In the genomic region with DNA sequence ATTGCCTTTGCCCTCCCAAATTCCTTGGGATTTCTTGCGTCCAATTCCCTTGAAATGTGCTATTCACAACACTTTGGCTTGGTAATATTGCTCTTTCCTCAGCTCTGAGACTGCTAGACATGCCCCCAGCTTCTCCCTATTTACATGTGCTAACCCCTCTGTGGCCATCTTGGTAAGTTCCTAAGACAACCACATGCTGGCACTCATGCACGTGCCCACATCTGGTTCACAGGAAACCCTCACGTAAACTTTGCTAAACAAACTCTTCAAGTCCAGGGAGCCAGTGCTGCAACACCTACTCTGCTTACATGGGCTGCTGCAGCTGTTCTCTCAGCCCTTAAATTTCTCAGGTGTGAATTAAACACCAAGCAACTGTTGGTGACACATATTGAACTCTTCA, we compare ENCODE assay signal across 19 cellular contexts.
"Had no signal": no experiment of that assay in that cellular context is flagged by ENCODE, and none has a peak within 500 bp of the region (broad histone marks: within the 10 kb centered on the region; RNA-seq: fewer than 3 reads in every experiment).

No MANE protein-coding gene starts in this region.

- H3K27ac ChIP-seq: foreskin keratinocyte, left lung, testis, uterus, VCaP had no signal

- DNase-seq: activated CD4-positive, alpha-beta T cell treated with anti-CD3 and anti-CD28 coated beads, Interleukin-2, amount 10 ng/mL, durations not matched to agents 24 days and 14 days; activated CD8-positive, alpha-beta memory T cell treated with anti-CD3 and anti-CD28 coated beads, Interleukin-2, amount 10 ng/mL, durations not matched to agents 7 days and 5 days; activated CD8-positive, alpha-beta T cell treated with anti-CD3 and anti-CD28 coated beads for 36 hours; activated effector memory CD4-positive, alpha-beta T cell treated with anti-CD3 and anti-CD28 coated beads, Interleukin-2, amount 50 U/mL, for 16 hours; activated T-cell treated with anti-CD3 and anti-CD28 coated beads for 4 hours; aorta; effector CD4-positive, alpha-beta T cell; foreskin keratinocyte; kidney; left lung; naive thymus-derived CD8-positive, alpha-beta T cell; stimulated activated CD4-positive, alpha-beta T cell treated with anti-CD3 and anti-CD28 coated beads, Interleukin-4, amount 100 ng/mL, for 1 hour; stimulated activated naive CD4-positive, alpha-beta T cell; testis; trophoblast cell; uterus had no signal

- H3K9me3 ChIP-seq: left lung, testis, uterus had no signal

- H3K4me3 ChIP-seq: left lung, lung, testis, uterus had no signal

- ATAC-seq: activated CD4-positive, CD25-positive, alpha-beta regulatory T cell treated with anti-CD3 and anti-CD28 coated beads, Interleukin-2, amount 50 U/mL, for 24 hours; activated CD8-positive, alpha-beta memory T cell treated with anti-CD3 and anti-CD28 coated beads, Interleukin-2, amount 10 ng/mL, durations not matched to agents 7 days and 5 days; activated CD8-positive, alpha-beta T cell treated with anti-CD3 and anti-CD28 coated beads for 36 hours; foreskin keratinocyte; left lung; naive thymus-derived CD8-positive, alpha-beta T cell had no signal

- H3K27me3 ChIP-seq: left lung, testis, uterus had no signal
